27 cellular contexts compared by ENCODE assay signal in the genomic region with DNA sequence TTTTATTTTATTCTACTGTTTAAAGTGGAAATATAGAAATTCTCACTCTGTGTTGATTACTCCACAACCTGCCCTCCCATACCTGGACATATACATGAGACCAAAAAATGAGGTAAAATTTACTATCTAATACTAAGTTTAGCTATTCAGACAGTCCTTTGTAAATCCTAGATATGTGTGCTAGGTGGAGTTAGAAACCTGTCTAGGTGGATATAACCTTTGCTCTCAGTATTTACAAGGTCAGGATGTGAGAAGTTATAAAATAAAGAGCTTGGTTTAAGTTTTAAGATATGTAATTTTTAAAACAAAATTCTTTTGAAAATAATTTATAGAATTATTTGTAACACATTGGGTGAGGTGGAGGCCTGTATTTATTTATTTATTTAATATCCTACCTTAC.
"Had no signal": no experiment of that assay in that cellular context is flagged by ENCODE, and none has a peak within 500 bp of the region (broad histone marks: within the 10 kb centered on the region; RNA-seq: fewer than 3 reads in every experiment).

No MANE protein-coding gene starts in this region.

- FAIRE-seq: urothelium cell line had no signal

- DNase-seq: stimulated activated CD4-positive, alpha-beta T cell treated with anti-CD3 and anti-CD28 coated beads, Interleukin-2, amount 100 ng/mL, for 48 hours; stimulated activated CD4-positive, alpha-beta T cell treated with anti-CD3 and anti-CD28 coated beads, Interleukin-4, amount 100 ng/mL, for 1 hour; stimulated activated CD4-positive, alpha-beta T cell treated with anti-CD3 and anti-CD28 coated beads, Interleukin-4, amount 100 ng/mL, for 24 hours; stimulated activated CD4-positive, alpha-beta T cell treated with anti-CD3 and anti-CD28 coated beads, Interleukin-4, amount 100 ng/mL, for 4 hours; stimulated activated CD8-positive, alpha-beta memory T cell treated with anti-CD3 and anti-CD28 coated beads, Interleukin-4, amount 100 ng/mL, for 48 hours; stimulated activated naive B cell treated with anti-CD40 and anti-IgM and Interleukin-4, amounts not matched to agents 10 μg/mL and 1 μg/mL and 100 μg/mL, for 72 hours; stimulated activated naive CD4-positive, alpha-beta T cell; stimulated activated naive CD4-positive, alpha-beta T cell treated with Interleukin-2 at 50 U/mL for 16 hours; stimulated activated naive CD8-positive, alpha-beta T cell treated with anti-CD3 and anti-CD28 coated beads, Interleukin-15, amount 100 ng/mL, for 72 hours; stimulated activated naive CD8-positive, alpha-beta T cell treated with anti-CD3 and anti-CD28 coated beads, Interleukin-15, Interleukin-2, amounts not matched to agents 100 U/mL and 50 U/mL, for 24 hours; stomach; substantia nigra; testis; thyroid gland; tibial artery; transverse colon; trophoblast cell; upper lobe of left lung; upper lobe of right lung; uterus had no signal

- H3K27me3 ChIP-seq: stomach, suprapubic skin, testis, thyroid gland, tibial artery, tibial nerve, transverse colon, upper lobe of left lung, upper lobe of right lung, uterus, vagina had no signal

- H3K27ac ChIP-seq: stomach, suprapubic skin, testis, thoracic aorta, thyroid gland, tibial artery, tibial nerve, transverse colon, upper lobe of left lung, upper lobe of right lung, uterus, vagina had no signal

- ATAC-seq: stimulated activated effector memory CD8-positive, alpha-beta T cell treated with anti-CD3 and anti-CD28 coated beads, Interleukin-12 subunit alpha, Interleukin-12 subunit beta, amount 100 ng/mL, for 72 hours; stimulated activated memory B cell treated with anti-CD40 and anti-IgM and Interleukin-4, amounts not matched to agents 10 μg/mL and 1 μg/mL and 100 μg/mL, for 72 hours; stimulated activated naive B cell treated with anti-CD40 and anti-IgM and Interleukin-4, amounts not matched to agents 10 μg/mL and 1 μg/mL and 100 μg/mL, for 72 hours; stimulated activated naive CD8-positive, alpha-beta T cell treated with anti-CD3 and anti-CD28 coated beads, Interleukin-15, amount 100 ng/mL, for 72 hours; stimulated activated naive CD8-positive, alpha-beta T cell treated with anti-CD3 and anti-CD28 coated beads, Interleukin-15, Interleukin-2, amounts not matched to agents 100 U/mL and 50 U/mL, for 24 hours; upper lobe of right lung had no signal

- H3K4me1 ChIP-seq: testis, thyroid gland, tibial nerve, upper lobe of left lung, upper lobe of right lung, uterus, vagina had no signal

- H3K4me3 ChIP-seq: stomach, suprapubic skin, testis, thoracic aorta, thyroid gland, tibial artery, tibial nerve, transverse colon, upper lobe of left lung, upper lobe of right lung, uterus, vagina had no signal

- H3K36me3 ChIP-seq: stomach, suprapubic skin, thoracic aorta, thyroid gland, tibial artery, tibial nerve, transverse colon, upper lobe of left lung, upper lobe of right lung, uterus, vagina had no signal

- H3K9me3 ChIP-seq: stomach, suprapubic skin, testis, thoracic aorta, thyroid gland, tibial artery, tibial nerve, transverse colon, upper lobe of left lung, upper lobe of right lung, uterus, vagina had no signal
